2 cellular contexts compared by ENCODE assay signal in the genomic region with DNA sequence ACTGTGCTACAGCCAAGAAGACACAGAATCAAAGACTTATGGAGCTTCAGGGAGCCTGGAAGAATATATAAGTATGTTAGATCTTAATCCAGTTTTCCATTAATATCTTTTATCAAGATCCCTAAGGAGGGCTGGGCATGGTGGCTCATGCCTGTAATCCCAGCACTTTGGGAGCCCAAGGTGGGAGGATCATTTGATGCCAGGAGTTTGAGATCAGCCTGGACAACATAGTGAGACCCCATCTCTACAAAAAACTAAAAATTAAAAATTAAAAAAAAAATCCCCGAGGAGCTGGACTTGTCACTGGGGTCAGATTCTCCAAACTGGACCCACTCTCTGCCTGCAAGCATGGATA.
TF ChIP-seq lines count a peak whose summit lies in the region.

No MANE protein-coding gene starts in this region.

TF ChIP-seq in K562, 482 proteins besides CTCF, POLR2A, EP300 and RAD21 (continued from another document and continues in another):
- TF ChIP-seq, protein P1, sequence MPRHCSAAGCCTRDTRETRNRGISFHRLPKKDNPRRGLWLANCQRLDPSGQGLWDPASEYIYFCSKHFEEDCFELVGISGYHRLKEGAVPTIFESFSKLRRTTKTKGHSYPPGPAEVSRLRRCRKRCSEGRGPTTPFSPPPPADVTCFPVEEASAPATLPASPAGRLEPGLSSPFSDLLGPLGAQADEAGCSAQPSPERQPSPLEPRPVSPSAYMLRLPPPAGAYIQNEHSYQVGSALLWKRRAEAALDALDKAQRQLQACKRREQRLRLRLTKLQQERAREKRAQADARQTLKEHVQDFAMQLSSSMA (CRISPR knock-in tag; IDR thresholded peaks at IDR 0.05) = no peak
- no peak for TF ChIP-seq NFYB (IDR thresholded peaks at IDR 0.05; ENCODE audit: extremely low read depth, insufficient read length)
- TF ChIP-seq, protein P2, sequence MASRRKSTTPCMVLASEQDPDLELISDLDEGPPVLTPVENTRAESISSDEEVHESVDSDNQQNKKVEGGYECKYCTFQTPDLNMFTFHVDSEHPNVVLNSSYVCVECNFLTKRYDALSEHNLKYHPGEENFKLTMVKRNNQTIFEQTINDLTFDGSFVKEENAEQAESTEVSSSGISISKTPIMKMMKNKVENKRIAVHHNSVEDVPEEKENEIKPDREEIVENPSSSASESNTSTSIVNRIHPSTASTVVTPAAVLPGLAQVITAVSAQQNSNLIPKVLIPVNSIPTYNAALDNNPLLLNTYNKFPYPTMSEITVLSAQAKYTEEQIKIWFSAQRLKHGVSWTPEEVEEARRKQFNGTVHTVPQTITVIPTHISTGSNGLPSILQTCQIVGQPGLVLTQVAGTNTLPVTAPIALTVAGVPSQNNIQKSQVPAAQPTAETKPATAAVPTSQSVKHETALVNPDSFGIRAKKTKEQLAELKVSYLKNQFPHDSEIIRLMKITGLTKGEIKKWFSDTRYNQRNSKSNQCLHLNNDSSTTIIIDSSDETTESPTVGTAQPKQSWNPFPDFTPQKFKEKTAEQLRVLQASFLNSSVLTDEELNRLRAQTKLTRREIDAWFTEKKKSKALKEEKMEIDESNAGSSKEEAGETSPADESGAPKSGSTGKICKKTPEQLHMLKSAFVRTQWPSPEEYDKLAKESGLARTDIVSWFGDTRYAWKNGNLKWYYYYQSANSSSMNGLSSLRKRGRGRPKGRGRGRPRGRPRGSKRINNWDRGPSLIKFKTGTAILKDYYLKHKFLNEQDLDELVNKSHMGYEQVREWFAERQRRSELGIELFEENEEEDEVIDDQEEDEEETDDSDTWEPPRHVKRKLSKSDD (conservative IDR thresholded peaks at IDR 0.05; ENCODE audit: low read length) = no peak
- no peak for TF ChIP-seq ZNF41 (CRISPR knock-in tag; conservative IDR thresholded peaks at IDR 0.05)
- TF ChIP-seq NR1H2 (CRISPR knock-in tag; IDR thresholded peaks at IDR 0.05) = peak; percentile 6; the same call in 1 of the 2 replicates
- TF ChIP-seq ZNF592 (IDR thresholded peaks at IDR 0.05) = no peak
- TF ChIP-seq MCM3 (IDR thresholded peaks at IDR 0.05) = no peak
- no peak for TF ChIP-seq RBM39 (optimal IDR thresholded peaks at IDR 0.05; ENCODE audit: low read depth, low read length)
- TF ChIP-seq SAFB2 (IDR thresholded peaks at IDR 0.05; ENCODE audit: borderline replicate concordance, low read depth, low read length, severe bottlenecking) = no peak
- TF ChIP-seq, protein P3, sequence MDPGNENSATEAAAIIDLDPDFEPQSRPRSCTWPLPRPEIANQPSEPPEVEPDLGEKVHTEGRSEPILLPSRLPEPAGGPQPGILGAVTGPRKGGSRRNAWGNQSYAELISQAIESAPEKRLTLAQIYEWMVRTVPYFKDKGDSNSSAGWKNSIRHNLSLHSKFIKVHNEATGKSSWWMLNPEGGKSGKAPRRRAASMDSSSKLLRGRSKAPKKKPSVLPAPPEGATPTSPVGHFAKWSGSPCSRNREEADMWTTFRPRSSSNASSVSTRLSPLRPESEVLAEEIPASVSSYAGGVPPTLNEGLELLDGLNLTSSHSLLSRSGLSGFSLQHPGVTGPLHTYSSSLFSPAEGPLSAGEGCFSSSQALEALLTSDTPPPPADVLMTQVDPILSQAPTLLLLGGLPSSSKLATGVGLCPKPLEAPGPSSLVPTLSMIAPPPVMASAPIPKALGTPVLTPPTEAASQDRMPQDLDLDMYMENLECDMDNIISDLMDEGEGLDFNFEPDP (CRISPR knock-in tag; IDR thresholded peaks at IDR 0.05) = no peak
- TF ChIP-seq, protein P4, sequence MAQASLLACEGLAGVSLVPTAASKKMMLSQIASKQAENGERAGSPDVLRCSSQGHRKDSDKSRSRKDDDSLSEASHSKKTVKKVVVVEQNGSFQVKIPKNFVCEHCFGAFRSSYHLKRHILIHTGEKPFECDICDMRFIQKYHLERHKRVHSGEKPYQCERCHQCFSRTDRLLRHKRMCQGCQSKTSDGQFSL (CRISPR knock-in tag; IDR thresholded peaks at IDR 0.05) = no peak
- TF ChIP-seq, protein P4 (tag; IDR thresholded peaks at IDR 0.05) = no peak
- TF ChIP-seq RBBP5 (IDR thresholded peaks at IDR 0.05; ENCODE audit: borderline replicate concordance, insufficient read depth, low read length, poor library complexity, severe bottlenecking) = no peak
- TF ChIP-seq L3MBTL2 (IDR thresholded peaks at IDR 0.05) = no peak
- no peak for TF ChIP-seq IRF2 (CRISPR knock-in tag; IDR thresholded peaks at IDR 0.05)
- no peak for TF ChIP-seq SIX5 (IDR thresholded peaks at IDR 0.05; ENCODE audit: borderline replicate concordance in 1 of 2, insufficient read depth in 1 of 2, low read depth in 1 of 2, low read length in 2 of 2)

TF ChIP-seq in HEK293T, 16 proteins besides CTCF, POLR2A, EP300 and RAD21 (continued from another document):
- TF ChIP-seq CTBP1 (IDR thresholded peaks at IDR 0.05; ENCODE audit: borderline replicate concordance) (no peak), L3MBTL2 (conservative IDR thresholded peaks at IDR 0.05) (no peak), ARNT (IDR thresholded peaks at IDR 0.05) (no peak), FOXA1 (IDR thresholded peaks at IDR 0.05) (no peak), SP1 (IDR thresholded peaks at IDR 0.05) (no peak), TARDBP (IDR thresholded peaks at IDR 0.05) (no peak), FOXM1 (IDR thresholded peaks at IDR 0.05; ENCODE audit: borderline replicate concordance) (no peak), ELF4 (IDR thresholded peaks at IDR 0.05) (no peak), BHLHE40 (IDR thresholded peaks at IDR 0.05; ENCODE audit: borderline replicate concordance) (no peak), FOXK2 (IDR thresholded peaks at IDR 0.05) (no peak), SUZ12 (IDR thresholded peaks at IDR 0.05) (no peak), LEF1 (IDR thresholded peaks at IDR 0.05; ENCODE audit: borderline replicate concordance) (no peak), PKNOX1 (IDR thresholded peaks at IDR 0.05) (no peak), HDGF (IDR thresholded peaks at IDR 0.05; ENCODE audit: borderline replicate concordance) (no peak), ZNF384 (IDR thresholded peaks at IDR 0.05) (no peak)
